Comparison of ENCODE assay signal across 8 cellular contexts in the genomic region with DNA sequence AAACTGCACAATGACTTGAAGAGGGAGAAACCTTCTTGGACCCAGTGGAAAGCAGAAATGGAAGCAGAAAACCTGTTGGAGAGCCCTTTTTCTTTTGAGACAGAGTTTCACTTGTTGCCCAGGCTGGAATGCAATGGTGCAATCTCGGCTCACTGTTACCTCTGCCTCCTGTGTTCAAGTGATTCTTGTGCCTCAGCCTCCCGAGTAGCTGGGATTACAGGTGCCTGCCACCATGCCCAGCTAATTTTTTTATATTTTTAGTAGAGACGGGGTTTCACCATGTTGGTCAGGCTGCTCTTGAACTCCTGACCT. TPM values are rescaled to one million over a fixed set of nuclear protein-coding genes. Genes with fewer than 3 reads are reported as not detected.
DNase-seq lines count a peak whose midpoint lies in the region; ATAC-seq, FAIRE-seq and TF ChIP-seq lines count a peak whose summit lies in the region.
"Not testable (repeated sequence)": the region's sequence is repeated elsewhere in the genome, so short reads cannot be mapped to it uniquely, and the experiment has no call there.

No MANE protein-coding gene starts in this region.

- H3K27me3 Mint-ChIP-seq in CD4-positive, CD25-positive, alpha-beta regulatory T cell; IgD-negative memory B cell; T-helper 17 cell: not testable (repeated sequence)

- intact Hi-C loops in esophagus squamous epithelium (cut with DNase I); HepG2 (cut with micrococcal nuclease; ENCODE audit: unreplicated experiment); ovary (cut with DNase I): not testable (repeated sequence)

- H3K4me1 ChIP-seq in CD4-positive, CD25-positive, alpha-beta regulatory T cell (ENCODE audit: control insufficient read depth, insufficient read depth, low read length, poor library complexity, severe bottlenecking), result peaks cover 30% of the 10 kb centered on the region
- peaks cover 25 to 89% (median 36%) of the 10 kb centered on the region in 3 donors for H3K4me1 ChIP-seq in esophagus squamous epithelium
- peaks cover 85% of the 10 kb centered on the region for H3K4me1 ChIP-seq in HepG2 (ENCODE audit: insufficient read depth, low read length)
- not testable (repeated sequence) for H3K4me1 ChIP-seq in ovary (ENCODE audit: insufficient read depth)
- H3K4me1 ChIP-seq in suprapubic skin, result peaks cover 60% of the 10 kb centered on the region

- H3K36me3 Mint-ChIP-seq in CD4-positive, CD25-positive, alpha-beta regulatory T cell, result peaks cover 16% of the 10 kb centered on the region
- H3K36me3 Mint-ChIP-seq in IgD-negative memory B cell; T-helper 17 cell (ENCODE audit: low read depth): not testable (repeated sequence)

- DNase-seq in CD4-positive, CD25-positive, alpha-beta regulatory T cell; T-helper 17 cell; astrocyte of the cerebellum (ENCODE audit: low read depth); esophagus squamous epithelium (lab: John Stamatoyannopoulos, UW); HepG2 (ENCODE audit: low spot score); ovary; suprapubic skin (ENCODE audit: low spot score in 2 of 2): not testable (repeated sequence)

- peaks cover 5 to 68% (median 31%) of the 10 kb centered on the region in 4 donors for H3K4me1 Mint-ChIP-seq in CD4-positive, CD25-positive, alpha-beta regulatory T cell
- H3K4me1 Mint-ChIP-seq in IgD-negative memory B cell (peaks cover 24 to 37% (median 29%) of the 10 kb centered on the region in 3 donors), T-helper 17 cell (peaks cover 31% of the 10 kb centered on the region)

- H3K36me3 ChIP-seq in CD4-positive, CD25-positive, alpha-beta regulatory T cell (ENCODE audit: control insufficient read depth, insufficient read depth, low read length), result peaks cover 21% of the 10 kb centered on the region
- H3K36me3 ChIP-seq in esophagus squamous epithelium (peaks cover 0 to 47% (median 6%) of the 10 kb centered on the region in 3 donors), HepG2 (replicated peaks in 1 of 2; ENCODE audit: control insufficient read depth in 1 of 2, insufficient read depth in 2 of 2, low read length in 2 of 2) (peaks cover 14 to 34% of the 10 kb centered on the region in 2 experiments), suprapubic skin (peaks cover 35% of the 10 kb centered on the region)
- not testable (repeated sequence) for H3K36me3 ChIP-seq in ovary

- H2AFZ ChIP-seq in HepG2 (ENCODE audit: low read length), result not testable (repeated sequence)

- CTCF ChIA-PET in HepG2 (lab: Yijun Ruan, JAX; ENCODE audit: low intra/inter-chr PET ratio, low total read pairs), result not testable (repeated sequence)

- TF ChIP-seq CTCF in astrocyte of the cerebellum (IDR thresholded peaks at IDR 0.05; ENCODE audit: low read depth, low read length, missing control alignments); esophagus squamous epithelium (IDR thresholded peaks at IDR 0.05); HepG2 (CRISPR knock-in tag; IDR thresholded peaks at IDR 0.05); ovary (IDR thresholded peaks at IDR 0.05); suprapubic skin (IDR thresholded peaks at IDR 0.05): not testable (repeated sequence)

- in situ Hi-C loops in astrocyte of the cerebellum (cut with HindIII; ENCODE audit: low sequenced_read_pairs), result loop anchor here (5.0 kb wide), 1 partner anchor 103 kb away; no protein-coding TSS in a partner anchor
- in situ Hi-C loops in HepG2 (cut with HindIII; ENCODE audit: extremely low pct_ligation_motif_present, low pct_unique_long_range_greater_than_20kb), result not testable (repeated sequence)

- TF ChIP-seq POLR2A in esophagus squamous epithelium (IDR thresholded peaks at IDR 0.05); HepG2 (IDR thresholded peaks at IDR 0.05; ENCODE audit: insufficient read depth in 1 of 2, low read depth in 2 of 2, low read length in 2 of 2); ovary (IDR thresholded peaks at IDR 0.05); suprapubic skin (IDR thresholded peaks at IDR 0.05): not testable (repeated sequence)

- not testable (repeated sequence) for H4K20me1 ChIP-seq in HepG2 (ENCODE audit: insufficient read depth, low read length)

- H3K4me2 ChIP-seq in HepG2 (ENCODE audit: low read depth, low read length), result peak overlapping the region; percentile 86

- peaks cover 36% of the 10 kb centered on the region for H3K79me2 ChIP-seq in HepG2 (ENCODE audit: insufficient read depth, low read length)

- TF ChIP-seq RAD21 in HepG2 (CRISPR knock-in tag; IDR thresholded peaks at IDR 0.05), result not testable (repeated sequence)

- not testable (repeated sequence) for ATAC-seq in CD4-positive, CD25-positive, alpha-beta regulatory T cell (ENCODE audit: low read depth in 2 of 2); T-helper 17 cell; HepG2

- WGBS in esophagus squamous epithelium, 2 donors, result 36 to 68% methylated on average over 2 to 3 of the region's 3 CpGs
- WGBS in HepG2 (ENCODE audit: low lambda C conversion rate), result 61% methylated on average over 3 of the region's 3 CpGs
- 65 to 76% (median 68%) methylated on average over 3 of the region's 3 CpGs for WGBS in ovary, 3 donors
- WGBS in suprapubic skin, result 54% methylated on average over 3 of the region's 3 CpGs

- peak overlapping the region in 3 of 4 donors; percentile 87 to 96 (median 92) for H3K4me3 Mint-ChIP-seq in CD4-positive, CD25-positive, alpha-beta regulatory T cell
- H3K4me3 Mint-ChIP-seq in IgD-negative memory B cell, result peak overlapping the region in 2 of 4 donors; percentile 43 to 91
- H3K4me3 Mint-ChIP-seq in T-helper 17 cell, result peak overlapping the region; percentile 94

- H3K9me3 ChIP-seq in CD4-positive, CD25-positive, alpha-beta regulatory T cell (ENCODE audit: control insufficient read depth in 2 of 2, low read length in 2 of 2); T-helper 17 cell (ENCODE audit: control insufficient read depth, low read length, poor library complexity, severe bottlenecking); esophagus squamous epithelium; HepG2 (ENCODE audit: low read length); ovary; suprapubic skin: not testable (repeated sequence)

- not testable (repeated sequence) for H3K27ac Mint-ChIP-seq in CD4-positive, CD25-positive, alpha-beta regulatory T cell
- H3K27ac Mint-ChIP-seq in IgD-negative memory B cell (peak overlapping the region in 2 of 3 donors; percentile 49 to 63), T-helper 17 cell (peak overlapping the region; percentile 4)

- not testable (repeated sequence) for H3K27ac ChIP-seq in CD4-positive, CD25-positive, alpha-beta regulatory T cell (ENCODE audit: insufficient read depth, low read length, poor library complexity, severe bottlenecking); ovary
- H3K27ac ChIP-seq in esophagus squamous epithelium, result peak overlapping the region; percentile 3 to 70 (median 60)
- peak overlapping the region; percentile 1 for H3K27ac ChIP-seq in HepG2 (ENCODE audit: extremely low read length, insufficient read depth, low read length)
- peak overlapping the region; percentile 91 for H3K27ac ChIP-seq in suprapubic skin

- H3K9ac ChIP-seq in HepG2 (ENCODE audit: insufficient read depth, low read depth, low read length), result peak overlapping the region; percentile 30

- BruUV-seq in HepG2 (replicated peaks; lab: Mats Ljungman, UMichigan), result not testable (repeated sequence)

- POLR2A ChIA-PET in HepG2 (lab: Yijun Ruan, JAX), result interaction anchor here (1.9 to 25.9 kb wide), 7 partner anchors 1 to 184 kb away, joined by 7 to 795 read pairs (median 71); a partner anchor contains a TSS

- not testable (repeated sequence) for FAIRE-seq in HepG2 (lab: Jason Lieb, UNC)

- H3K4me3 ChIP-seq in CD4-positive, CD25-positive, alpha-beta regulatory T cell (ENCODE audit: low read depth, low read length), result not testable (repeated sequence)
- H3K4me3 ChIP-seq in astrocyte of the cerebellum (ENCODE audit: low read depth, low read length) (peak overlapping the region; percentile 82), esophagus squamous epithelium (peak overlapping the region in 2 of 4 donors; percentile 60 to 88), HepG2 (replicated peaks in 1 of 3; ENCODE audit: insufficient read depth in 1 of 3, low read depth in 2 of 3, low read length in 3 of 3) (peak overlapping the region; percentile 29 to 98 (median 84); a peak in 5 of 6 replicates), ovary (peak overlapping the region; percentile 79), suprapubic skin (peak overlapping the region; percentile 79)

- not testable (repeated sequence) for H3K27me3 ChIP-seq in CD4-positive, CD25-positive, alpha-beta regulatory T cell (ENCODE audit: control insufficient read depth, insufficient read depth, low read length); esophagus squamous epithelium; HepG2 (ENCODE audit: control insufficient read depth in 1 of 2, insufficient read depth in 2 of 2, low read length in 2 of 2); ovary; suprapubic skin

- not testable (repeated sequence) for TF ChIP-seq EP300 in HepG2 (IDR thresholded peaks at IDR 0.05; ENCODE audit: low read depth in 2 of 2, low read length in 2 of 2); HepG2 (CRISPR knock-in tag; IDR thresholded peaks at IDR 0.05; ENCODE audit: borderline replicate concordance); ovary (IDR thresholded peaks at IDR 0.05); suprapubic skin (IDR thresholded peaks at IDR 0.05)

- H3K9me3 Mint-ChIP-seq in CD4-positive, CD25-positive, alpha-beta regulatory T cell; IgD-negative memory B cell: not testable (repeated sequence)

RNA-seq across cellular contexts. Expression of a gene that starts 1.6 kb away (rescaled TPM):
- 4.9 TPM for total RNA-seq in CD4-positive, CD25-positive, alpha-beta regulatory T cell
- polyA plus RNA-seq in CD4-positive, CD25-positive, alpha-beta regulatory T cell, result 10 to 100 TPM in 1 of 4 donors, 1 to 10 TPM in 3; 8.0 to 11.3 (median 9.1) TPM
- polyA plus RNA-seq in IgD-negative memory B cell (13.4 TPM), HepG2 (2011; rRNA removed) (70.4 and 111 TPM in 2 replicates), ovary (10 to 100 TPM in 1 of 2 donors, 1 to 10 TPM in 1; 7.0 to 17.8 TPM)
- total RNA-seq in T-helper 17 cell (1 to 10 TPM; 6.4 to 7.7 TPM), esophagus squamous epithelium (10 to 100 TPM in 1 of 4 donors, 1 to 10 TPM in 3; 6.3 to 15.8 (median 7.4) TPM), HepG2 (2016; rRNA removed; fragmentation: Illumina TruSeq; extraction: Trizol) (24.0 and 30.1 TPM in 2 replicates), ovary (10 to 100 TPM; 12.5 to 27.1 (median 18.6) TPM), suprapubic skin (10 to 100 TPM; 13.1 to 15.0 (median 14.1) TPM)
- total RNA-seq in HepG2 (2016; cell fraction: cytosol; rRNA removed; fragmentation: Illumina TruSeq; extraction: Trizol; ENCODE audit: low read depth), result 24.1 and 32.5 TPM in 2 replicates
- 20.6 and 30.6 TPM in 2 replicates for total RNA-seq in HepG2 (2016; cell fraction: insoluble cytoplasmic fraction; rRNA removed; fragmentation: Illumina TruSeq; extraction: Trizol)
- total RNA-seq in HepG2 (2016; cell fraction: membrane; rRNA removed; fragmentation: Illumina TruSeq; extraction: Trizol), result 35.6 and 42.7 TPM in 2 replicates
- 27.9 and 33.6 TPM in 2 replicates for total RNA-seq in HepG2 (2016; cell fraction: nucleus; rRNA removed; fragmentation: Illumina TruSeq; extraction: Trizol)
- 56.0 and 56.1 TPM in 2 replicates for polyA plus RNA-seq in HepG2 (2011; cell fraction: cytosol; rRNA removed)
- 277 and 295 TPM in 2 replicates for polyA plus RNA-seq in HepG2 (2011; cell fraction: nucleus; rRNA removed)
- polyA plus RNA-seq in HepG2 (2012), result 57.6 and 80.5 TPM in 2 replicates
- polyA plus RNA-seq in HepG2 (2016; cell fraction: cytosol; fragmentation: Illumina TruSeq; extraction: Trizol; ENCODE audit: low read depth), result 35.9 and 45.2 TPM in 2 replicates
- polyA plus RNA-seq in HepG2 (2016; cell fraction: insoluble cytoplasmic fraction; fragmentation: Illumina TruSeq; extraction: Trizol; ENCODE audit: low read depth), result 34.2 and 35.6 TPM in 2 replicates
- 43.2 and 51.3 TPM in 2 replicates for polyA plus RNA-seq in HepG2 (2016; cell fraction: membrane; fragmentation: Illumina TruSeq; extraction: Trizol; ENCODE audit: low read depth)
- polyA plus RNA-seq in HepG2 (2016; cell fraction: nucleus; fragmentation: Illumina TruSeq; extraction: Trizol; ENCODE audit: insufficient read depth, low read depth), result 83.8 and 85.6 TPM in 2 replicates
- 7.2 and 99.4 TPM in 2 replicates for polyA minus RNA-seq in HepG2 (2011; rRNA and poly(A)+ RNA removed; ENCODE audit: low replicate concordance)
- polyA minus RNA-seq in HepG2 (2011; cell fraction: cytosol; rRNA and poly(A)+ RNA removed), result 17.1 and 21.3 TPM in 2 replicates
- polyA minus RNA-seq in HepG2 (2011; cell fraction: nucleus; rRNA and poly(A)+ RNA removed), result 30.6 and 39.5 TPM in 2 replicates

RNA-seq across cellular contexts. Expression of a gene that starts 7.8 kb away (rescaled TPM):
- total RNA-seq in CD4-positive, CD25-positive, alpha-beta regulatory T cell, result 43.9 TPM
- polyA plus RNA-seq in CD4-positive, CD25-positive, alpha-beta regulatory T cell, result 10 to 100 TPM; 17.4 to 20.6 (median 18.7) TPM
- 18.3 TPM for polyA plus RNA-seq in IgD-negative memory B cell
- total RNA-seq in T-helper 17 cell, result 10 to 100 TPM; 31.2 to 37.3 TPM
- 10 to 100 TPM in 3 of 4 donors, 1 to 10 TPM in 1; 9.4 to 17.1 (median 14.7) TPM for total RNA-seq in esophagus squamous epithelium
- 47.1 and 49.0 TPM in 2 replicates for total RNA-seq in HepG2 (2016; rRNA removed; fragmentation: Illumina TruSeq; extraction: Trizol)
- total RNA-seq in HepG2 (2016; cell fraction: cytosol; rRNA removed; fragmentation: Illumina TruSeq; extraction: Trizol; ENCODE audit: low read depth), result 32.5 and 36.5 TPM in 2 replicates
- total RNA-seq in HepG2 (2016; cell fraction: insoluble cytoplasmic fraction; rRNA removed; fragmentation: Illumina TruSeq; extraction: Trizol), result 48.7 and 49.6 TPM in 2 replicates
- total RNA-seq in HepG2 (2016; cell fraction: membrane; rRNA removed; fragmentation: Illumina TruSeq; extraction: Trizol), result 64.2 and 67.0 TPM in 2 replicates
- total RNA-seq in HepG2 (2016; cell fraction: nucleus; rRNA removed; fragmentation: Illumina TruSeq; extraction: Trizol), result 33.2 and 34.7 TPM in 2 replicates
- 77.4 and 82.8 TPM in 2 replicates for polyA plus RNA-seq in HepG2 (2011; rRNA removed)
- polyA plus RNA-seq in HepG2 (2011; cell fraction: cytosol; rRNA removed), result 32.5 and 38.0 TPM in 2 replicates
- polyA plus RNA-seq in HepG2 (2011; cell fraction: nucleus; rRNA removed), result 55.4 and 70.0 TPM in 2 replicates
- polyA plus RNA-seq in HepG2 (2012), result 42.2 and 51.9 TPM in 2 replicates
- polyA plus RNA-seq in HepG2 (2016; cell fraction: cytosol; fragmentation: Illumina TruSeq; extraction: Trizol; ENCODE audit: low read depth), result 54.3 and 54.6 TPM in 2 replicates
- polyA plus RNA-seq in HepG2 (2016; cell fraction: insoluble cytoplasmic fraction; fragmentation: Illumina TruSeq; extraction: Trizol; ENCODE audit: low read depth), result 56.4 and 59.2 TPM in 2 replicates
- 69.9 and 70.6 TPM in 2 replicates for polyA plus RNA-seq in HepG2 (2016; cell fraction: membrane; fragmentation: Illumina TruSeq; extraction: Trizol; ENCODE audit: low read depth)
- polyA plus RNA-seq in HepG2 (2016; cell fraction: nucleus; fragmentation: Illumina TruSeq; extraction: Trizol; ENCODE audit: insufficient read depth, low read depth), result 76.9 and 78.6 TPM in 2 replicates
- polyA minus RNA-seq in HepG2 (2011; rRNA and poly(A)+ RNA removed; ENCODE audit: low replicate concordance), result 73.7 and 82.9 TPM in 2 replicates
- polyA minus RNA-seq in HepG2 (2011; cell fraction: cytosol; rRNA and poly(A)+ RNA removed), result 34.4 and 42.2 TPM in 2 replicates
- 35.4 and 43.0 TPM in 2 replicates for polyA minus RNA-seq in HepG2 (2011; cell fraction: nucleus; rRNA and poly(A)+ RNA removed)
- total RNA-seq in ovary, result 10 to 100 TPM; 14.6 to 45.4 (median 35.5) TPM
- polyA plus RNA-seq in ovary, result 10 to 100 TPM; 22.1 to 31.5 TPM
- total RNA-seq in suprapubic skin, result 10 to 100 TPM; 15.8 to 28.1 (median 18.3) TPM

RNA-seq across cellular contexts. Expression of a gene that starts 8.5 kb away (rescaled TPM):
- 47.0 TPM for total RNA-seq in CD4-positive, CD25-positive, alpha-beta regulatory T cell
- polyA plus RNA-seq in CD4-positive, CD25-positive, alpha-beta regulatory T cell, result 100 to 1,000 TPM; 233 to 297 (median 251) TPM
- polyA plus RNA-seq in IgD-negative memory B cell, result 206 TPM
- total RNA-seq in T-helper 17 cell, result 10 to 100 TPM; 42.8 to 43.3 TPM
- total RNA-seq in esophagus squamous epithelium, result 100 to 1,000 TPM in 3 of 4 donors, 10 to 100 TPM in 1; 88.3 to 128 (median 115) TPM
- 224 and 234 TPM in 2 replicates for total RNA-seq in HepG2 (2016; rRNA removed; fragmentation: Illumina TruSeq; extraction: Trizol)
- total RNA-seq in HepG2 (2016; cell fraction: cytosol; rRNA removed; fragmentation: Illumina TruSeq; extraction: Trizol; ENCODE audit: low read depth), result 68.8 and 79.7 TPM in 2 replicates
- total RNA-seq in HepG2 (2016; cell fraction: insoluble cytoplasmic fraction; rRNA removed; fragmentation: Illumina TruSeq; extraction: Trizol), result 237 and 239 TPM in 2 replicates
- 60.8 and 63.4 TPM in 2 replicates for total RNA-seq in HepG2 (2016; cell fraction: membrane; rRNA removed; fragmentation: Illumina TruSeq; extraction: Trizol)
- 99.4 and 107 TPM in 2 replicates for total RNA-seq in HepG2 (2016; cell fraction: nucleus; rRNA removed; fragmentation: Illumina TruSeq; extraction: Trizol)
- 578 and 594 TPM in 2 replicates for polyA plus RNA-seq in HepG2 (2011; rRNA removed)
- polyA plus RNA-seq in HepG2 (2011; cell fraction: cytosol; rRNA removed), result 700 and 712 TPM in 2 replicates
- 285 and 326 TPM in 2 replicates for polyA plus RNA-seq in HepG2 (2011; cell fraction: nucleus; rRNA removed)
- 240 and 307 TPM in 2 replicates for polyA plus RNA-seq in HepG2 (2012)
- polyA plus RNA-seq in HepG2 (2016; cell fraction: cytosol; fragmentation: Illumina TruSeq; extraction: Trizol; ENCODE audit: low read depth), result 54.1 and 54.2 TPM in 2 replicates
- polyA plus RNA-seq in HepG2 (2016; cell fraction: insoluble cytoplasmic fraction; fragmentation: Illumina TruSeq; extraction: Trizol; ENCODE audit: low read depth), result 189 and 200 TPM in 2 replicates
- 43.8 and 45.1 TPM in 2 replicates for polyA plus RNA-seq in HepG2 (2016; cell fraction: membrane; fragmentation: Illumina TruSeq; extraction: Trizol; ENCODE audit: low read depth)
- 124 and 147 TPM in 2 replicates for polyA plus RNA-seq in HepG2 (2016; cell fraction: nucleus; fragmentation: Illumina TruSeq; extraction: Trizol; ENCODE audit: insufficient read depth, low read depth)
- 200 and 300 TPM in 2 replicates for polyA minus RNA-seq in HepG2 (2011; rRNA and poly(A)+ RNA removed; ENCODE audit: low replicate concordance)
- 65.6 and 78.5 TPM in 2 replicates for polyA minus RNA-seq in HepG2 (2011; cell fraction: cytosol; rRNA and poly(A)+ RNA removed)
- 59.9 and 82.9 TPM in 2 replicates for polyA minus RNA-seq in HepG2 (2011; cell fraction: nucleus; rRNA and poly(A)+ RNA removed)
- total RNA-seq in ovary, result 100 to 1,000 TPM in 1 of 7 donors, 10 to 100 TPM in 6; 61.1 to 108 (median 93.3) TPM
- polyA plus RNA-seq in ovary, result 100 to 1,000 TPM; 123 to 148 TPM
- total RNA-seq in suprapubic skin, result 100 to 1,000 TPM in 3 of 4 donors, 10 to 100 TPM in 1; 89.9 to 127 (median 110) TPM

RNA-seq across cellular contexts. Expression of a gene that starts 11.9 kb away (rescaled TPM):
- total RNA-seq in CD4-positive, CD25-positive, alpha-beta regulatory T cell, result 62.6 TPM
- polyA plus RNA-seq in CD4-positive, CD25-positive, alpha-beta regulatory T cell, result 10 to 100 TPM; 67.1 to 86.0 (median 74.0) TPM
- polyA plus RNA-seq in IgD-negative memory B cell, result 61.2 TPM
- 10 to 100 TPM; 46.4 to 54.8 TPM for total RNA-seq in T-helper 17 cell
- 10 to 100 TPM; 37.0 to 53.6 (median 40.7) TPM for total RNA-seq in esophagus squamous epithelium
- total RNA-seq in HepG2 (2016; rRNA removed; fragmentation: Illumina TruSeq; extraction: Trizol), result 63.3 and 80.2 TPM in 2 replicates
- 20.2 and 21.5 TPM in 2 replicates for total RNA-seq in HepG2 (2016; cell fraction: cytosol; rRNA removed; fragmentation: Illumina TruSeq; extraction: Trizol; ENCODE audit: low read depth)
- total RNA-seq in HepG2 (2016; cell fraction: insoluble cytoplasmic fraction; rRNA removed; fragmentation: Illumina TruSeq; extraction: Trizol), result 64.7 and 84.8 TPM in 2 replicates
- 37.2 and 41.8 TPM in 2 replicates for total RNA-seq in HepG2 (2016; cell fraction: membrane; rRNA removed; fragmentation: Illumina TruSeq; extraction: Trizol)
- total RNA-seq in HepG2 (2016; cell fraction: nucleus; rRNA removed; fragmentation: Illumina TruSeq; extraction: Trizol), result 43.3 and 49.6 TPM in 2 replicates
- polyA plus RNA-seq in HepG2 (2011; rRNA removed), result 73.6 and 75.1 TPM in 2 replicates
- polyA plus RNA-seq in HepG2 (2011; cell fraction: cytosol; rRNA removed), result 52.3 and 54.6 TPM in 2 replicates
- 71.1 and 77.1 TPM in 2 replicates for polyA plus RNA-seq in HepG2 (2011; cell fraction: nucleus; rRNA removed)
- 51.9 and 66.6 TPM in 2 replicates for polyA plus RNA-seq in HepG2 (2012)
- polyA plus RNA-seq in HepG2 (2016; cell fraction: cytosol; fragmentation: Illumina TruSeq; extraction: Trizol; ENCODE audit: low read depth), result 21.2 and 23.0 TPM in 2 replicates
- polyA plus RNA-seq in HepG2 (2016; cell fraction: insoluble cytoplasmic fraction; fragmentation: Illumina TruSeq; extraction: Trizol; ENCODE audit: low read depth), result 106 and 107 TPM in 2 replicates
- polyA plus RNA-seq in HepG2 (2016; cell fraction: membrane; fragmentation: Illumina TruSeq; extraction: Trizol; ENCODE audit: low read depth), result 36.4 and 40.9 TPM in 2 replicates
- 92.4 and 97.2 TPM in 2 replicates for polyA plus RNA-seq in HepG2 (2016; cell fraction: nucleus; fragmentation: Illumina TruSeq; extraction: Trizol; ENCODE audit: insufficient read depth, low read depth)
- 156 and 185 TPM in 2 replicates for polyA minus RNA-seq in HepG2 (2011; rRNA and poly(A)+ RNA removed; ENCODE audit: low replicate concordance)
- 31.4 and 36.2 TPM in 2 replicates for polyA minus RNA-seq in HepG2 (2011; cell fraction: cytosol; rRNA and poly(A)+ RNA removed)
- polyA minus RNA-seq in HepG2 (2011; cell fraction: nucleus; rRNA and poly(A)+ RNA removed), result 60.5 and 67.6 TPM in 2 replicates
- total RNA-seq in ovary, result 10 to 100 TPM; 37.6 to 60.0 (median 42.2) TPM
- 10 to 100 TPM; 37.6 to 52.6 TPM for polyA plus RNA-seq in ovary
- total RNA-seq in suprapubic skin, result 10 to 100 TPM; 38.2 to 44.0 (median 40.4) TPM

RNA-seq across cellular contexts. Expression of a gene that starts 19.9 kb away (rescaled TPM):
- 54.8 TPM for total RNA-seq in CD4-positive, CD25-positive, alpha-beta regulatory T cell
- 100 to 1,000 TPM; 155 to 215 (median 185) TPM for polyA plus RNA-seq in CD4-positive, CD25-positive, alpha-beta regulatory T cell
- polyA plus RNA-seq in IgD-negative memory B cell (43.0 TPM), HepG2 (2011; rRNA removed) (56.7 and 68.6 TPM in 2 replicates), ovary (10 to 100 TPM; 35.7 to 99.5 TPM)
- total RNA-seq in T-helper 17 cell (10 to 100 TPM; 38.2 to 39.5 TPM), esophagus squamous epithelium (10 to 100 TPM in 3 of 4 donors, 1 to 10 TPM in 1; 6.1 to 45.6 (median 17.0) TPM), HepG2 (2016; rRNA removed; fragmentation: Illumina TruSeq; extraction: Trizol) (7.2 and 9.0 TPM in 2 replicates), ovary (10 to 100 TPM; 25.6 to 59.1 (median 48.5) TPM), suprapubic skin (10 to 100 TPM in 2 of 4 donors, 1 to 10 TPM in 2; 7.9 to 24.1 (median 14.0) TPM)
- 13.9 and 18.3 TPM in 2 replicates for total RNA-seq in HepG2 (2016; cell fraction: cytosol; rRNA removed; fragmentation: Illumina TruSeq; extraction: Trizol; ENCODE audit: low read depth)
- 7.1 and 9.2 TPM in 2 replicates for total RNA-seq in HepG2 (2016; cell fraction: insoluble cytoplasmic fraction; rRNA removed; fragmentation: Illumina TruSeq; extraction: Trizol)
- 12.5 and 15.9 TPM in 2 replicates for total RNA-seq in HepG2 (2016; cell fraction: membrane; rRNA removed; fragmentation: Illumina TruSeq; extraction: Trizol)
- 3.2 and 4.0 TPM in 2 replicates for total RNA-seq in HepG2 (2016; cell fraction: nucleus; rRNA removed; fragmentation: Illumina TruSeq; extraction: Trizol)
- 87.7 and 90.8 TPM in 2 replicates for polyA plus RNA-seq in HepG2 (2011; cell fraction: cytosol; rRNA removed)
- 35.8 and 44.7 TPM in 2 replicates for polyA plus RNA-seq in HepG2 (2011; cell fraction: nucleus; rRNA removed)
- 39.4 and 46.3 TPM in 2 replicates for polyA plus RNA-seq in HepG2 (2012)
- polyA plus RNA-seq in HepG2 (2016; cell fraction: cytosol; fragmentation: Illumina TruSeq; extraction: Trizol; ENCODE audit: low read depth), result 27.3 and 33.3 TPM in 2 replicates
- 20.9 and 22.2 TPM in 2 replicates for polyA plus RNA-seq in HepG2 (2016; cell fraction: insoluble cytoplasmic fraction; fragmentation: Illumina TruSeq; extraction: Trizol; ENCODE audit: low read depth)
- polyA plus RNA-seq in HepG2 (2016; cell fraction: membrane; fragmentation: Illumina TruSeq; extraction: Trizol; ENCODE audit: low read depth), result 21.7 and 27.9 TPM in 2 replicates
- polyA plus RNA-seq in HepG2 (2016; cell fraction: nucleus; fragmentation: Illumina TruSeq; extraction: Trizol; ENCODE audit: insufficient read depth, low read depth), result 11.7 and 13.5 TPM in 2 replicates
- 5.5 and 44.4 TPM in 2 replicates for polyA minus RNA-seq in HepG2 (2011; rRNA and poly(A)+ RNA removed; ENCODE audit: low replicate concordance)
- polyA minus RNA-seq in HepG2 (2011; cell fraction: cytosol; rRNA and poly(A)+ RNA removed), result 7.3 and 9.1 TPM in 2 replicates
- polyA minus RNA-seq in HepG2 (2011; cell fraction: nucleus; rRNA and poly(A)+ RNA removed), result 2.0 and 4.9 TPM in 2 replicates
